ENCODE assay signal across 1 cellular context in the genomic region with DNA sequence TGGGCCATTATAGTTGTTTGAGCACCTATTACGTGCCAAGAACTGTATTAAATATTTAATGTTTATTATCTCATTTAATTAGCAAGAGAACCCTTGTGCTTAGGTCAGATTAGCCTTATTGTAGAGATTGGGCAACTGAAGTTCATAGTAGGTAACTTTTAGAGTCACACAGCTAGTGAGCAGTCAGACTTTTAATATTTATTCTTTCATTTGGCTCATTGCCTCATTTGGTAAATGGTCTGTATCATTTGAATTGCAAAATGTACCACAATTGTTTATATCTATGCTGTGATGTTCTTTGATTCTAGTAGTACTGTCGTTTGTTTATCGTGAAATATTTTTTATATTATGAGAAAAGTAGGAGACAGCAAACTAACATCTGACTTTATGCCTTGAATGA.
TF ChIP-seq lines count a peak whose summit lies in the region.

No MANE protein-coding gene starts in this region.

TF ChIP-seq in HepG2, 621 proteins besides CTCF, POLR2A, EP300 and RAD21 (continued from another document):
- TF ChIP-seq CSRNP2 (CRISPR knock-in tag; conservative IDR thresholded peaks at IDR 0.05; ENCODE audit: low read depth) (no peak), PAWR (CRISPR knock-in tag; IDR thresholded peaks at IDR 0.05; ENCODE audit: borderline replicate concordance) (no peak), ZNF10 (CRISPR knock-in tag; IDR thresholded peaks at IDR 0.05; ENCODE audit: borderline replicate concordance, low read depth) (no peak), ZBTB37 (CRISPR knock-in tag; IDR thresholded peaks at IDR 0.05) (no peak), HIC2 (CRISPR knock-in tag; IDR thresholded peaks at IDR 0.05; ENCODE audit: low read depth) (no peak), ZNF530 (CRISPR knock-in tag; IDR thresholded peaks at IDR 0.05; ENCODE audit: low read depth) (no peak), ZBTB7A (CRISPR knock-in tag; IDR thresholded peaks at IDR 0.05) (no peak), XBP1 (CRISPR knock-in tag; IDR thresholded peaks at IDR 0.05) (no peak), ZBTB20 (CRISPR knock-in tag; IDR thresholded peaks at IDR 0.05; ENCODE audit: borderline replicate concordance, low read depth) (no peak), MLX (CRISPR knock-in tag; IDR thresholded peaks at IDR 0.05) (no peak)
TF ChIP-seq in HepG2: peak in this region for 0.
